8 cellular contexts compared by ENCODE assay signal in the genomic region with DNA sequence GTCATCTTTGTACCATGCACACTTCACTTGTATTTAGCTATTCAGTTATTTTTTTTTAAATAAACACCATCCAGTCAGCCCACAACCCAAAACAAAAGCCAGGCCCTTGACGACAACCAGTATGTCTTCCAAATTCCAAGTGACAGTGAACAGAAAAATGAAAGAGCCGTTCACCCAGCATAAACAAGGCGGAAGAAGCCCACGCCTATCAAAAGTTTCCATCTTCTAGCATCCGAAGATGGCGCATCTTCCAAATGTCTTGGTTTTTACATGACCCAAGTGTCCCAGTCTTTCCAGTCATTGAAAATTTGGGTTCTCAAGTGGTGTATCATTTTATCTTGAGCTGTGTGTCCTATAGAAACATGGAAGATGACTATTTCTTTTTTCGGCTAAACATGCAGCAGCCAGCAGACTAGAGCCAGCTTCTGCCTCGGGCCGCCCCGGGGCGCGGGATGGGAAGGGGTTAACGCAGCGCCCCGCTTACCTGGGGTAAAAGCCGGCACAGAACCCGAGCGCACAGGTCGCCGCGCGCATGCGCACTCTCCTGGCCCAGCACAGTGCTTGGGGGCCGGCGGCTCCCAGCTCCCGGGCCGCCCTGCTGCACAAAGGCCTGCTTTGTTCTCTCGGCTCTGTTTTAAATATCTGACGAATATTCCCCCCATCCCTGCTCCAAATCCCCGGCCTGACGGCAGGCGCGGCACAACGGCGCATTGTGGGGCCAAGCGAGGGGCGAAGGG.
DNase-seq lines count a peak whose midpoint lies in the region; ATAC-seq and TF ChIP-seq lines count a peak whose summit lies in the region.

No MANE protein-coding gene starts in this region.

- peak overlapping the region; percentile 64 to 82 for H3K4me3 Mint-ChIP-seq in activated T-cell treated with anti-CD3 and anti-CD28 coated beads, Interleukin-2, amount 50 U/mL, for 72 hours
- peak overlapping the region; percentile 40 for H3K4me3 Mint-ChIP-seq in osteocyte (ENCODE audit: unreplicated experiment)

- no peak overlapping the region for H3K56ac ChIP-seq in IMR-90 (ENCODE audit: extremely low read depth, insufficient read depth, low read length)

- H3K9me3 ChIP-seq in IMR-90 (ENCODE audit: control insufficient read depth, insufficient read depth, low read length) = no peaks in the 10 kb centered on the region
- no peaks in the 10 kb centered on the region for H3K9me3 ChIP-seq in tibial artery

- H3K4me2 ChIP-seq in IMR-90 (ENCODE audit: low read depth, low read length) = no peak overlapping the region

- no peaks in the 10 kb centered on the region for H3K79me1 ChIP-seq in IMR-90 (ENCODE audit: low read depth in 1 of 2, low read length in 2 of 2)

- BruUV-seq in IMR-90 (replicated peaks; lab: Mats Ljungman, UMichigan) = no TSS peak

- H3K4me3 ChIP-seq in IMR-90 (ENCODE audit: insufficient read depth, low read depth, low read length) = no peak overlapping the region
- H3K4me3 ChIP-seq in tibial artery = no peak overlapping the region

- no peak overlapping the region for H4K91ac ChIP-seq in IMR-90 (ENCODE audit: insufficient read depth, low read depth, low read length)

- no peak for DNase-seq in IMR-90
- DNase-seq in activated T-cell treated with anti-CD3 and anti-CD28 coated beads, Interleukin-2, amount 50 U/mL, for 72 hours = peak; percentile 46 to 57
- DNase-seq in head of caudate nucleus = peak; percentile 69 to 95 (median 89)
- peak; percentile 85 for DNase-seq in osteocyte (ENCODE audit: extremely low spot score, unreplicated experiment)
- peak in 1 of 2 donors; percentile 15 for DNase-seq in tibial artery
- no peak for DNase-seq in NCI-H226
- no peak for DNase-seq in G401 (ENCODE audit: low spot score)

- no peak overlapping the region for H3K27ac Mint-ChIP-seq in activated T-cell treated with anti-CD3 and anti-CD28 coated beads, Interleukin-2, amount 50 U/mL, for 72 hours
- H3K27ac Mint-ChIP-seq in osteocyte (ENCODE audit: unreplicated experiment) = no peak overlapping the region

- no peak overlapping the region for H2AK5ac ChIP-seq in IMR-90 (ENCODE audit: low read depth, low read length)

- no peaks in the 10 kb centered on the region for H3K27me3 ChIP-seq in IMR-90 (ENCODE audit: control insufficient read depth, insufficient read depth, low read length)
- H3K27me3 ChIP-seq in tibial artery = no peaks in the 10 kb centered on the region

- no peaks in the 10 kb centered on the region for H4K20me1 ChIP-seq in IMR-90 (ENCODE audit: insufficient read depth, low read length)

- no peak overlapping the region for H4K5ac ChIP-seq in IMR-90 (ENCODE audit: low read depth, low read length)

- WGBS in IMR-90 (ENCODE audit: extremely low coverage in 2 of 2, insufficient read length in 1 of 2), 2 experiments = 20% methylated on average over 1 of the region's 37 CpGs; no CpG with 5 or more reads in 1 of the 2 experiments

- H3K36me3 ChIP-seq in IMR-90 (ENCODE audit: control insufficient read depth, insufficient read depth, low read length) (no peaks in the 10 kb centered on the region), tibial artery (no peaks in the 10 kb centered on the region)

- no peak overlapping the region for H2AK9ac ChIP-seq in IMR-90 (replicated peaks; ENCODE audit: low read depth, low read length, poor library complexity)

- peak overlapping the region; percentile 67; the same call in 1 of the 2 replicates for H3K4ac ChIP-seq in IMR-90 (ENCODE audit: low read depth, low read length)

- H3K4me1 Mint-ChIP-seq in activated T-cell treated with anti-CD3 and anti-CD28 coated beads, Interleukin-2, amount 50 U/mL, for 72 hours (ENCODE audit: low read depth) = peaks cover 20% of the 10 kb centered on the region
- peaks cover 22% of the 10 kb centered on the region for H3K4me1 Mint-ChIP-seq in osteocyte (ENCODE audit: unreplicated experiment)

- intact Hi-C loops in IMR-90 (cut with micrococcal nuclease) (no loop called here), head of caudate nucleus (cut with DNase I) (loop anchor here (10.0 kb wide), 1 partner anchor 167 kb away; a partner anchor contains a TSS), tibial artery (cut with DNase I; ENCODE audit: low total_unique reads) (loop anchor here (10.0 kb wide), 1 partner anchor 157 kb away; no protein-coding TSS in a partner anchor)

- no peaks in the 10 kb centered on the region for H3K27me3 Mint-ChIP-seq in activated T-cell treated with anti-CD3 and anti-CD28 coated beads, Interleukin-2, amount 50 U/mL, for 72 hours (ENCODE audit: low read depth)
- H3K27me3 Mint-ChIP-seq in osteocyte (ENCODE audit: unreplicated experiment) = peaks cover 2% of the 10 kb centered on the region

- TF ChIP-seq POLR2A in IMR-90 (IDR thresholded peaks at IDR 0.05; ENCODE audit: low read depth, low read length) = no peak

- H3K27ac ChIP-seq in IMR-90 (ENCODE audit: insufficient read depth, low read length) (no peak overlapping the region), tibial artery (peak overlapping the region; percentile 84 to 88)

- no peak overlapping the region; the same call in 1 of the 2 replicates for H3K18ac ChIP-seq in IMR-90 (ENCODE audit: low read depth, low read length)

- CTCF ChIA-PET in IMR-90 (lab: Yijun Ruan, JAX) = no interaction called here

- in situ Hi-C loops in IMR-90 (cut with MboI; ENCODE audit: low sequenced_read_pairs) = no loop called here
- in situ Hi-C loops in G401 (cut with HindIII; ENCODE audit: low sequenced_read_pairs) = no loop called here

- H3K9me3 Mint-ChIP-seq in activated T-cell treated with anti-CD3 and anti-CD28 coated beads, Interleukin-2, amount 50 U/mL, for 72 hours = no peaks in the 10 kb centered on the region
- no peaks in the 10 kb centered on the region for H3K9me3 Mint-ChIP-seq in osteocyte (ENCODE audit: unreplicated experiment)

- H2BK120ac ChIP-seq in IMR-90 (ENCODE audit: low read depth, low read length) = peak overlapping the region; percentile 61; the same call in 1 of the 2 replicates

- POLR2A ChIA-PET in IMR-90 (lab: Charles Lee; ENCODE audit: unreplicated experiment) = no interaction called here

- H2BK15ac ChIP-seq in IMR-90 (ENCODE audit: low read depth, low read length) = no peak overlapping the region

- dilution Hi-C loops in IMR-90 (cut with HindIII; ENCODE audit: low sequenced_read_pairs, unreplicated experiment) = no loop called here

- H3K23ac ChIP-seq in IMR-90 (ENCODE audit: low read depth, low read length) = no peak overlapping the region

- H2BK20ac ChIP-seq in IMR-90 (ENCODE audit: low read depth, low read length) = no peak overlapping the region

- peak overlapping the region; percentile 77; the same call in 1 of the 2 replicates for H3K14ac ChIP-seq in IMR-90 (replicated peaks; ENCODE audit: low read depth, low read length)

- peak overlapping the region in 1 of 2 experiments; percentile 9; a peak in 1 of 4 replicates for H4K8ac ChIP-seq in IMR-90 (ENCODE audit: low read depth in 2 of 2, low read length in 2 of 2)

- no peak overlapping the region for H3K9ac ChIP-seq in IMR-90 (ENCODE audit: low read depth, low read length)

- H3K36me3 Mint-ChIP-seq in activated T-cell treated with anti-CD3 and anti-CD28 coated beads, Interleukin-2, amount 50 U/mL, for 72 hours (ENCODE audit: insufficient read depth in 2 of 2) = no peaks in the 10 kb centered on the region
- H3K36me3 Mint-ChIP-seq in osteocyte (ENCODE audit: unreplicated experiment) = no peaks in the 10 kb centered on the region

- TF ChIP-seq RAD21 in IMR-90 (IDR thresholded peaks at IDR 0.05; ENCODE audit: low read length) = no peak

- ATAC-seq in IMR-90 (ENCODE audit: low read depth) (no peak), GM19395 (IDR thresholded peaks at IDR 0.05; ENCODE audit: unreplicated experiment) (no peak)
- peak; percentile 76 for ATAC-seq in activated T-cell treated with anti-CD3 and anti-CD28 coated beads, Interleukin-2, amount 50 U/mL, for 72 hours (replicated peaks in 1 of 2)

- no peak overlapping the region for H2BK5ac ChIP-seq in IMR-90 (ENCODE audit: low read depth, low read length, poor library complexity, severe bottlenecking)

- H3K4me1 ChIP-seq in IMR-90 (ENCODE audit: control insufficient read depth, insufficient read depth, low read length) = peaks cover 1% of the 10 kb centered on the region; the same call in 1 of the 2 replicates
- H3K4me1 ChIP-seq in tibial artery = peaks cover 0 to 49% (median 33%) of the 10 kb centered on the region in 4 donors

- H2AFZ ChIP-seq in IMR-90 (replicated peaks; ENCODE audit: low read length, poor library complexity) = peak overlapping the region; percentile 27

- TF ChIP-seq CTCF in IMR-90 (conservative IDR thresholded peaks at IDR 0.05; ENCODE audit: low read depth, low read length) (no peak), osteocyte (IDR thresholded peaks at IDR 0.05) (no peak), tibial artery (IDR thresholded peaks at IDR 0.05) (no peak)

- peaks cover 6% of the 10 kb centered on the region; the same call in 1 of the 2 replicates for H3K9me1 ChIP-seq in IMR-90 (ENCODE audit: insufficient read depth, low read length)

TF ChIP-seq in IMR-90, 13 proteins besides CTCF, POLR2A, EP300 and RAD21:
- no peak for TF ChIP-seq CEBPB (IDR thresholded peaks at IDR 0.05; ENCODE audit: low read depth, low read length)
- TF ChIP-seq RCOR1 (IDR thresholded peaks at IDR 0.05; ENCODE audit: insufficient replicate concordance, low read length) = no peak
- no peak for TF ChIP-seq MAZ (IDR thresholded peaks at IDR 0.05; ENCODE audit: borderline replicate concordance, low read depth, low read length)
- no peak for TF ChIP-seq BHLHE40 (IDR thresholded peaks at IDR 0.05; ENCODE audit: low read depth, low read length)
- no peak for TF ChIP-seq RFX5 (IDR thresholded peaks at IDR 0.05; ENCODE audit: low read depth, low read length)
- no peak for TF ChIP-seq MXI1 (IDR thresholded peaks at IDR 0.05; ENCODE audit: borderline replicate concordance, low read depth, low read length)
- TF ChIP-seq FOS (IDR thresholded peaks at IDR 0.05; ENCODE audit: low read depth, low read length) = no peak
- TF ChIP-seq MAFK (IDR thresholded peaks at IDR 0.05; ENCODE audit: low read depth, low read length) = no peak
- no peak for TF ChIP-seq NFE2L2 (IDR thresholded peaks at IDR 0.05; ENCODE audit: low read depth, low read length)

Comparison
In these comparisons a context has a peak if more than half of its experiments do, and no peak if none do; other contexts are left out.
1. ATAC-seq: peak in activated T-cell treated with anti-CD3 and anti-CD28 coated beads, Interleukin-2, amount 50 U/mL, for 72 hours (2 of 2); none in IMR-90 (single experiment) and GM19395 (single experiment).
2. DNase-seq: peak in activated T-cell treated with anti-CD3 and anti-CD28 coated beads, Interleukin-2, amount 50 U/mL, for 72 hours (2 of 2), head of caudate nucleus (42 of 42) and osteocyte (single experiment); none in IMR-90 (single experiment), NCI-H226 (single experiment) and G401 (single experiment).